Comparison of ENCODE assay signal across 1 cellular context in genomic region chr19:4374451-4375163, GRCh38.
TF ChIP-seq lines count a peak whose summit lies in the region.

No MANE protein-coding gene starts in this region.

TF ChIP-seq in HepG2, 621 proteins besides CTCF, POLR2A, EP300 and RAD21 (continued from another document and continues in another):
- TF ChIP-seq AFF4 (CRISPR knock-in tag; IDR thresholded peaks at IDR 0.05): 0 out of 2 replicates have a peak, but pooled peaks have one; percentile 20
- no peak for TF ChIP-seq ZNF577 (CRISPR knock-in tag; IDR thresholded peaks at IDR 0.05; ENCODE audit: borderline replicate concordance, low read depth)
- TF ChIP-seq ZBTB14 (CRISPR knock-in tag; IDR thresholded peaks at IDR 0.05): no peak; the same call in none of the 2 replicates
- TF ChIP-seq TGIF2 (CRISPR knock-in tag; IDR thresholded peaks at IDR 0.05): peak; percentile 89
- TF ChIP-seq TOPORS (CRISPR knock-in tag; IDR thresholded peaks at IDR 0.05): 0 out of 2 replicates have a peak, but pooled peaks have one; percentile 69
- no peak for TF ChIP-seq NONO (IDR thresholded peaks at IDR 0.05)
- TF ChIP-seq NONO (CRISPR knock-in tag; conservative IDR thresholded peaks at IDR 0.05): no peak
- TF ChIP-seq FOXC1 (CRISPR knock-in tag; IDR thresholded peaks at IDR 0.05; ENCODE audit: borderline replicate concordance): no peak; the same call in 1 of the 2 replicates
- 0 out of 2 replicates have a peak, but pooled peaks have one; percentile 35 for TF ChIP-seq E2F2 (CRISPR knock-in tag; IDR thresholded peaks at IDR 0.05; ENCODE audit: borderline replicate concordance)
- peak; percentile 90 for TF ChIP-seq JUN (CRISPR knock-in tag; IDR thresholded peaks at IDR 0.05)
- 0 out of 2 replicates have a peak, but pooled peaks have one; percentile 44 for TF ChIP-seq SP5 (CRISPR knock-in tag; IDR thresholded peaks at IDR 0.05; ENCODE audit: borderline replicate concordance, low read depth)
- peak; percentile 83; the same call in 1 of the 2 replicates for TF ChIP-seq ZNF414 (CRISPR knock-in tag; IDR thresholded peaks at IDR 0.05)
- TF ChIP-seq HNF4G (IDR thresholded peaks at IDR 0.05; ENCODE audit: borderline replicate concordance, low read depth, low read length): no peak
- TF ChIP-seq HNF4G (CRISPR knock-in tag; IDR thresholded peaks at IDR 0.05; ENCODE audit: borderline replicate concordance, low read depth): peak; percentile 51; the same call in 1 of the 2 replicates
- TF ChIP-seq ZNF337 (CRISPR knock-in tag; IDR thresholded peaks at IDR 0.05; ENCODE audit: borderline replicate concordance, low read depth): peak; percentile 48; the same call in 1 of the 2 replicates
- no peak for TF ChIP-seq TRIM24 (CRISPR knock-in tag; IDR thresholded peaks at IDR 0.05)
- no peak for TF ChIP-seq ATF5 (CRISPR knock-in tag; IDR thresholded peaks at IDR 0.05; ENCODE audit: low read depth)
- TF ChIP-seq PATZ1 (CRISPR knock-in tag; IDR thresholded peaks at IDR 0.05): peak; percentile 76
- TF ChIP-seq MIER2 (CRISPR knock-in tag; IDR thresholded peaks at IDR 0.05): no peak
- TF ChIP-seq ZMYM4 (CRISPR knock-in tag; IDR thresholded peaks at IDR 0.05): peak; percentile 49
- TF ChIP-seq ZNF143 (CRISPR knock-in tag; IDR thresholded peaks at IDR 0.05): no peak
- no peak for TF ChIP-seq ZNF382 (CRISPR knock-in tag; IDR thresholded peaks at IDR 0.05; ENCODE audit: borderline replicate concordance)
- peak; percentile 26; the same call in 1 of the 2 replicates for TF ChIP-seq MAZ (IDR thresholded peaks at IDR 0.05; ENCODE audit: borderline replicate concordance, low read depth, low read length)
- peak; percentile 68; the same call in 1 of the 2 replicates for TF ChIP-seq MAZ (CRISPR knock-in tag; IDR thresholded peaks at IDR 0.05; ENCODE audit: low read depth)
- peak; percentile 91; the same call in 1 of the 2 replicates for TF ChIP-seq CBX5 (CRISPR knock-in tag; IDR thresholded peaks at IDR 0.05; ENCODE audit: borderline replicate concordance)
- TF ChIP-seq ZNF407 (CRISPR knock-in tag; IDR thresholded peaks at IDR 0.05; ENCODE audit: not compliant biosample characterization): peak; percentile 72
- TF ChIP-seq GLI4 (CRISPR knock-in tag; IDR thresholded peaks at IDR 0.05; ENCODE audit: borderline replicate concordance): peak; percentile 94; the same call in 1 of the 2 replicates
- 0 out of 2 replicates have a peak, but pooled peaks have one; percentile 19 for TF ChIP-seq ADNP (CRISPR knock-in tag; IDR thresholded peaks at IDR 0.05)
- TF ChIP-seq ELF3 (CRISPR knock-in tag; IDR thresholded peaks at IDR 0.05): peak; percentile 60; the same call in 1 of the 2 replicates
- no peak for TF ChIP-seq HHEX (CRISPR knock-in tag; IDR thresholded peaks at IDR 0.05)
- TF ChIP-seq KDM5B (CRISPR knock-in tag; IDR thresholded peaks at IDR 0.05; ENCODE audit: borderline replicate concordance): peak; percentile 76; the same call in 1 of the 2 replicates
- TF ChIP-seq ZNF605 (CRISPR knock-in tag; IDR thresholded peaks at IDR 0.05): peak; percentile 64; the same call in 1 of the 2 replicates
- TF ChIP-seq TMF1 (CRISPR knock-in tag; IDR thresholded peaks at IDR 0.05; ENCODE audit: low read depth): no peak
- TF ChIP-seq ZNF564 (CRISPR knock-in tag; IDR thresholded peaks at IDR 0.05): no peak
- peak; percentile 67 for TF ChIP-seq HDAC2 (CRISPR knock-in tag; IDR thresholded peaks at IDR 0.05)
- TF ChIP-seq ZNF589 (CRISPR knock-in tag; conservative IDR thresholded peaks at IDR 0.05): no peak
- no peak for TF ChIP-seq USF2 (IDR thresholded peaks at IDR 0.05; ENCODE audit: low read depth, low read length)
- no peak for TF ChIP-seq USF2 (CRISPR knock-in tag; IDR thresholded peaks at IDR 0.05; ENCODE audit: borderline replicate concordance)
- 0 out of 2 replicates have a peak, but pooled peaks have one; percentile 11 for TF ChIP-seq ZNF567 (CRISPR knock-in tag; IDR thresholded peaks at IDR 0.05; ENCODE audit: borderline replicate concordance)
- TF ChIP-seq ZKSCAN8 (CRISPR knock-in tag; IDR thresholded peaks at IDR 0.05; ENCODE audit: borderline replicate concordance): no peak; the same call in 1 of the 2 replicates
